In genomic region chr7:135168489-135169140, GRCh38 we compare ENCODE assay signal across 1 cellular context.
TF ChIP-seq lines count a peak whose summit lies in the region.

No MANE protein-coding gene starts in this region.

TF ChIP-seq in K562, 482 proteins besides CTCF, POLR2A, EP300 and RAD21:
- TF ChIP-seq DDX20 (tag; IDR thresholded peaks at IDR 0.05; ENCODE audit: low read depth) (no peak), ZNF740 (CRISPR knock-in tag; IDR thresholded peaks at IDR 0.05) (no peak), ZNF740 (tag; IDR thresholded peaks at IDR 0.05) (peak in 1 of 2 experiments; percentile 6; a peak in 1 of 4 replicates), SP1 (CRISPR knock-in tag; IDR thresholded peaks at IDR 0.05) (peak; percentile 57; the same call in 1 of the 2 replicates), E2F5 (CRISPR knock-in tag; IDR thresholded peaks at IDR 0.05) (0 out of 2 replicates have a peak, but pooled peaks have one; percentile 49), ZNF785 (CRISPR knock-in tag; IDR thresholded peaks at IDR 0.05) (no peak), ZEB2 (IDR thresholded peaks at IDR 0.05) (no peak), PURB (CRISPR knock-in tag; IDR thresholded peaks at IDR 0.05; ENCODE audit: low read depth) (0 out of 2 replicates have a peak, but pooled peaks have one; percentile 60), ZNF639 (CRISPR knock-in tag; conservative IDR thresholded peaks at IDR 0.05 in 1 of 2, IDR thresholded peaks at IDR 0.05 in 1 of 2) (0 out of 4 replicates have a peak, but pooled peaks of 1 of the 2 experiments have one; percentile 13), MTF1 (CRISPR knock-in tag; IDR thresholded peaks at IDR 0.05; ENCODE audit: borderline replicate concordance) (no peak), CBX1 (IDR thresholded peaks at IDR 0.05; ENCODE audit: low read depth) (peak; percentile 53; the same call in 1 of the 2 replicates), HEY1 (CRISPR knock-in tag; IDR thresholded peaks at IDR 0.05; ENCODE audit: borderline replicate concordance) (no peak), ZC3H4 (CRISPR knock-in tag; IDR thresholded peaks at IDR 0.05; ENCODE audit: borderline replicate concordance) (0 out of 2 replicates have a peak, but pooled peaks have one; percentile 53), NR2C2 (CRISPR knock-in tag; IDR thresholded peaks at IDR 0.05) (0 out of 2 replicates have a peak, but pooled peaks have one; percentile 32), NR2C2 (tag; IDR thresholded peaks at IDR 0.05) (no peak), STAT5B (CRISPR knock-in tag; IDR thresholded peaks at IDR 0.05) (no peak), NFRKB (IDR thresholded peaks at IDR 0.05; ENCODE audit: low read depth) (no peak), MED1 (CRISPR knock-in tag; IDR thresholded peaks at IDR 0.05; ENCODE audit: borderline replicate concordance) (0 out of 2 replicates have a peak, but pooled peaks have one; percentile 18), ETV6 (IDR thresholded peaks at IDR 0.05; ENCODE audit: borderline replicate concordance in 1 of 2, low read depth in 2 of 2, low read length in 1 of 2) (no peak), ETV6 (CRISPR knock-in tag; IDR thresholded peaks at IDR 0.05; ENCODE audit: borderline replicate concordance) (0 out of 2 replicates have a peak, but pooled peaks have one; percentile 16), ETV1 (tag; conservative IDR thresholded peaks at IDR 0.05; ENCODE audit: low read depth) (no peak), ZC3H11A (IDR thresholded peaks at IDR 0.05; ENCODE audit: low read depth, low read length) (no peak), ZHX1 (conservative IDR thresholded peaks at IDR 0.05; ENCODE audit: low read length) (no peak), HMGN3 (IDR thresholded peaks at IDR 0.05; ENCODE audit: borderline replicate concordance, extremely low read depth, insufficient read length, low read depth, low read length) (no peak), POLR3A (IDR thresholded peaks at IDR 0.05; ENCODE audit: borderline replicate concordance, extremely low read depth, insufficient read depth, insufficient read length) (no peak), FOXJ2 (tag; IDR thresholded peaks at IDR 0.05) (no peak), MEIS2 (IDR thresholded peaks at IDR 0.05; ENCODE audit: partially characterized antibody) (no peak), HDAC8 (tag; IDR thresholded peaks at IDR 0.05) (no peak), CEBPG (CRISPR knock-in tag; IDR thresholded peaks at IDR 0.05) (0 out of 2 replicates have a peak, but pooled peaks have one; percentile 8), CEBPG (tag; conservative IDR thresholded peaks at IDR 0.05 in 1 of 2, IDR thresholded peaks at IDR 0.05 in 1 of 2) (no peak), RBFOX2 (IDR thresholded peaks at IDR 0.05; ENCODE audit: low read depth, low read length) (peak; percentile 60; the same call in 1 of the 2 replicates), POLR2G (IDR thresholded peaks at IDR 0.05; ENCODE audit: low read depth, low read length) (peak; percentile 10; the same call in 1 of the 2 replicates), MIER1 (IDR thresholded peaks at IDR 0.05; ENCODE audit: low read depth) (no peak), FOSL1 (tag; conservative IDR thresholded peaks at IDR 0.05) (no peak), CTCFL (IDR thresholded peaks at IDR 0.05; ENCODE audit: borderline replicate concordance, insufficient read depth, low read depth, low read length, poor library complexity, severe bottlenecking) (no peak), E2F6 (IDR thresholded peaks at IDR 0.05; ENCODE audit: borderline replicate concordance in 1 of 2, extremely low read depth in 1 of 2, insufficient read depth in 1 of 2, insufficient read length in 1 of 2, low read depth in 1 of 2, low read length in 1 of 2, poor library complexity in 1 of 2, severe bottlenecking in 1 of 2) (no peak), ZNF133 (CRISPR knock-in tag; IDR thresholded peaks at IDR 0.05) (no peak), FOXO4 (CRISPR knock-in tag; IDR thresholded peaks at IDR 0.05) (no peak)
